In the genomic region with DNA sequence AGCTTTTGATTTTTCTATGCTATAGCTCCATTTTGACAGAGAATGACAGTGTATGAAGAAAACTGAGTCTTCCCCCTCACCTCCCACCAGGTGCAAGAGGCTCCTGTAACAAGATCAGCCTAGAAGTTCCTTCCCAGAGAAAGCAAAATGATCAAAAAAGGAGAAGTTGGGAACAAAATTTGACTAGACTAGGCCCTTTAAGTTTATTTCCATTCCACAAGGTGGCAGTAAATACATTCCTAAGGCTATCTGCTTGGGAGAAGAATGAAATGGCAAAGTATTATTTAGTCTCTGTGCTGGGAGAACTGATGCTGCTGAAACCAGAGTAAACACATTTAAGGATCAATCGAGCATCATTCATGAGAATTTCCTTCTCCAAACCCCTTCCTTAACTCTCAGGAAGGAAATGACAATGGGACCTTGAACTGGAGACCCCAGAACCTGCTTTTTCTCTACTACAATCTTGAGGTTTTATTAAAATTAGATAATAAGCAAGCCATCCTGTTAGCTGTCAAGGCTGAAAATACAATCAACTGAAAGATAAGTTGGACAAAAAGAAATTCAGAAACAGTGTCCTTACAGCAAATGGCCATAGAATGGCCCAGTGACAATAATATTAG, we compare ENCODE assay signal across 8 cellular contexts.
A peak's percentile ranks its signal among the peaks of the same experiment; 100 is the strongest.
DNase-seq lines count a peak whose midpoint lies in the region; ATAC-seq lines count a peak whose summit lies in the region.

No MANE protein-coding gene starts in this region.

- H3K27me3 ChIP-seq in SJCRH30, result no peaks in the 10 kb centered on the region

- H3K27ac ChIP-seq in SJCRH30, result peak overlapping the region; percentile 40

- peaks cover 45% of the 10 kb centered on the region for H3K4me1 ChIP-seq in SJCRH30

- DNase-seq in COLO829 (ENCODE audit: low spot score) (peak; percentile 84), HS-5 (ENCODE audit: low read depth) (peak; percentile 41), SJCRH30 (peak; percentile 38 to 92), fibroblast of peridontal ligament (ENCODE audit: extremely low read depth) (peak; percentile 91), pons (ENCODE audit: low spot score) (peak; percentile 84)
- no peak for DNase-seq in stimulated activated CD8-positive, alpha-beta memory T cell treated with anti-CD3 and anti-CD28 coated beads, Interleukin-4, amount 100 ng/mL, for 48 hours
- DNase-seq in activated CD4-positive, alpha-beta T cell treated with anti-CD3 and anti-CD28 coated beads for 1 hour, result no peak

- H3K36me3 ChIP-seq in SJCRH30, result no peaks in the 10 kb centered on the region

- no peaks in the 10 kb centered on the region for H3K9me3 ChIP-seq in SJCRH30 (replicated peaks)

- no peak for ATAC-seq in HG03025 (IDR thresholded peaks at IDR 0.05; ENCODE audit: low FRiP score, unreplicated experiment)

- H3K4me3 ChIP-seq in SJCRH30, result no peak overlapping the region

Comparison
In these comparisons a context has a peak if more than half of its experiments do, and no peak if none do; other contexts are left out.
1. DNase-seq: peak in COLO829 (single experiment), HS-5 (single experiment), SJCRH30 (2 of 2), fibroblast of peridontal ligament (single experiment) and pons (single experiment); none in stimulated activated CD8-positive, alpha-beta memory T cell treated with anti-CD3 and anti-CD28 coated beads, Interleukin-4, amount 100 ng/mL, for 48 hours (single experiment) and activated CD4-positive, alpha-beta T cell treated with anti-CD3 and anti-CD28 coated beads for 1 hour (single experiment).